In genomic region chr2:74439373-74440004, GRCh38 we compare ENCODE assay signal across 9 cellular contexts. TPM values are rescaled to one million over a fixed set of nuclear protein-coding genes. Genes with fewer than 3 reads are reported as not detected.
DNase-seq lines count a peak whose midpoint lies in the region; TF ChIP-seq lines count a peak whose summit lies in the region.
"Had no signal": no experiment of that assay in that cellular context is flagged by ENCODE, and none has a peak within 500 bp of the region (broad histone marks: within the 10 kb centered on the region; RNA-seq: fewer than 3 reads in every experiment).

No MANE protein-coding gene starts in this region.

- H3K4me3 Mint-ChIP-seq in neural crest cell = peak overlapping the region; percentile 94
- H3K4me3 Mint-ChIP-seq: T-helper 17 cell had no signal

- no peaks in the 10 kb centered on the region for H3K27me3 ChIP-seq in NT2/D1 (ENCODE audit: insufficient read depth, insufficient read length)

- peaks cover 33% of the 10 kb centered on the region for H3K36me3 ChIP-seq in NT2/D1 (ENCODE audit: insufficient read depth, insufficient read length, low read length)

- no peaks in the 10 kb centered on the region for H3K9me3 Mint-ChIP-seq in neural crest cell

- peak overlapping the region; percentile 98 for H3K27ac Mint-ChIP-seq in neural crest cell (ENCODE audit: unreplicated experiment)
- H3K27ac Mint-ChIP-seq: T-helper 17 cell had no signal

- peaks cover 33% of the 10 kb centered on the region for H3K27me3 Mint-ChIP-seq in neural crest cell (ENCODE audit: low read depth)

- peak overlapping the region; percentile 90 for H3K9ac ChIP-seq in NT2/D1 (ENCODE audit: insufficient read length, low read depth)

- peak overlapping the region; percentile 81 for H3K4me3 ChIP-seq in AG10803 (ENCODE audit: low read length)
- H3K4me3 ChIP-seq in NT2/D1 (ENCODE audit: insufficient read length, low read depth) = peak overlapping the region; percentile 78

- POLR2A ChIA-PET in GM10248 (lab: Yijun Ruan, JAX) = interaction anchor here (1.3 kb wide), 1 partner anchor 15 kb away, joined by 6 read pairs; the partner anchor contains the start of gene INO80B

- CTCF ChIA-PET in GM10248 (lab: Yijun Ruan, JAX) = interaction anchor here (1.0 to 2.5 kb wide), 9 partner anchors 11 to 615 kb away, joined by 3 to 16 read pairs (median 4); partner anchors contain the start of gene INO80B

- H3K4me1 ChIP-seq in NT2/D1 (ENCODE audit: insufficient read depth, insufficient read length) = peaks cover 9% of the 10 kb centered on the region

- DNase-seq in AG10803 (ENCODE audit: low read depth) (no peak), NT2/D1 (ENCODE audit: low read depth, low spot score) (no peak), epithelial cell of prostate (ENCODE audit: low read depth, low spot score) (no peak), neural crest cell (ENCODE audit: low read depth, low spot score) (no peak), GM10248 (ENCODE audit: extremely low spot score) (no peak), GM13976 (ENCODE audit: low spot score) (no peak), DMS114 treated with DMSO at 0.1 percent for 48 hours (lab: John Stamatoyannopoulos, UW; ENCODE audit: unreplicated experiment) (no peak), GDM1 (lab: John Stamatoyannopoulos, UW) (no peak)
- DNase-seq: T-helper 17 cell had no signal

- in situ Hi-C loops in GM13976 (cut with MboI; ENCODE audit: low sequenced_read_pairs, unreplicated experiment) = no loop called here

- peaks cover 50% of the 10 kb centered on the region for H3K4me1 Mint-ChIP-seq in neural crest cell

- H3K27ac ChIP-seq in epithelial cell of prostate = peak overlapping the region; percentile 96

- peaks cover 9% of the 10 kb centered on the region for H3K36me3 Mint-ChIP-seq in neural crest cell (ENCODE audit: low read depth)

- H3K9me3 ChIP-seq in NT2/D1 (ENCODE audit: insufficient read depth, low read length) = no peaks in the 10 kb centered on the region

- TF ChIP-seq CTCF in AG10803 (conservative IDR thresholded peaks at IDR 0.05; ENCODE audit: low read length) = no peak
- TF ChIP-seq CTCF in neural crest cell (conservative IDR thresholded peaks at IDR 0.05) = no peak
- TF ChIP-seq CTCF in GM10248 (IDR thresholded peaks at IDR 0.05; ENCODE audit: control extremely low read depth, extremely low read depth, low read depth, missing control alignments) = no peak
- no peak for TF ChIP-seq CTCF in GM13976 (IDR thresholded peaks at IDR 0.05; ENCODE audit: borderline replicate concordance, control extremely low read depth, extremely low read depth, insufficient read depth, missing control alignments)

RNA-seq across cellular contexts. Expression of gene RTKN, which starts 2.2 kb away (rescaled TPM):
- total RNA-seq in neural crest cell = 61.2 and 62.0 TPM in 2 replicates

RNA-seq across cellular contexts. Expression of gene INO80B, which starts 15.4 kb away (rescaled TPM):
- 31.3 and 33.1 TPM in 2 replicates for total RNA-seq in neural crest cell

RNA-seq across cellular contexts. Expression of gene WDR54, which starts 18.0 kb away (rescaled TPM):
- 56.9 and 57.8 TPM in 2 replicates for total RNA-seq in neural crest cell

RNA-seq across cellular contexts. Expression of gene C2orf81, which starts 18.1 kb away (rescaled TPM):
- total RNA-seq in neural crest cell = 7.3 and 7.9 TPM in 2 replicates

RNA-seq across cellular contexts. Expression of gene WBP1, which starts 18.7 kb away (rescaled TPM):
- 86.7 and 89.7 TPM in 2 replicates for total RNA-seq in neural crest cell
